In the genomic region with DNA sequence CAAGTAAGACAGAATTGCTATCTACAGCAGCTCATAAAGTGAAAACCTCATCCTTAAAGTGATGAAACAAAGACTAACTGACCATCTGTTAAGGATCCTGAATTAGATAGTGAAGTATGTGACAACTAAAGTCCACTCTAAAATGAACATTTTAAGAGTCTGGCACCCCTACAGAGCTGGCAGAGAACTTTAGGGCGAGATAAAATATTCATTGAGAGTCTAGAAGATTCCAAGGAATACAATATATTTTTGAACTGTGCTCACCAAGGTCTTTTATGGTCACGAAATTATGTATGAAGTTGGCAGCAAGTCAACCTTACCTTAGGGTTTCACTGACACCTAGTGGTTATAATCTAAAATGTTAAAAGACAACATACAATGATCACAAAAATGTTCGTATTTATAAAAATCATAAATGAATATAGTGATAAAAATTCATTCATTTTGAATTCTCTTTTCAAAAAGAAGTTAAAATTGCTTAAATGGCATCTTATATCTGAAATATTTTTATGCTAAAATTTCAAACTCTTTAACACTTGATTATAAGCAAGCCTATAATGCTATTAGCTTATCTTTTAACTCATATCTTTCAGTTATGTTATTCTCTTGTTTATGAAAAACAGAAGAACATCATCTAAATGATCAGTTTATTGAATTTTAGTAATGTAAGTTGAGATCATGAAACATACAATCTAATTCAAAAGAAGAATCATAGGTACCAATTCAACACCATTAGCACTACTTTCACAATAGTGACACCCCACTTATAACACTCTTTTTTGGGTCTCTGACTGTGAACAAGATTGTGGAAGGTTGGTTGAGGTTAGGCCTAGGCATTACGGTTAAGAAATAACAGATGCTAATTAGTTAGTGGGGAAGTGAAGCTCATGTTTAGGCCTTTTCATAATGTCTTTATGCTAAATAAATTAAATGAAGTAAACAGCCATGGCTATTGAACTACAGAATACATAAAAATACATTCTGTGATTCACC, we compare ENCODE assay signal across 1 cellular context.
TF ChIP-seq lines count a peak whose summit lies in the region.

No MANE protein-coding gene starts in this region.

TF ChIP-seq in HCT116, 20 proteins besides CTCF, POLR2A, EP300 and RAD21 (continued from another document):
- TF ChIP-seq YY1 (IDR thresholded peaks at IDR 0.05; ENCODE audit: extremely low read depth, insufficient replicate concordance, low read depth, low read length), result no peak
- TF ChIP-seq, protein P1, sequence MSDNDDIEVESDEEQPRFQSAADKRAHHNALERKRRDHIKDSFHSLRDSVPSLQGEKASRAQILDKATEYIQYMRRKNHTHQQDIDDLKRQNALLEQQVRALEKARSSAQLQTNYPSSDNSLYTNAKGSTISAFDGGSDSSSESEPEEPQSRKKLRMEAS (IDR thresholded peaks at IDR 0.05), result no peak
- no peak for TF ChIP-seq SP1 (IDR thresholded peaks at IDR 0.05; ENCODE audit: low read depth)
- TF ChIP-seq, protein P2, sequence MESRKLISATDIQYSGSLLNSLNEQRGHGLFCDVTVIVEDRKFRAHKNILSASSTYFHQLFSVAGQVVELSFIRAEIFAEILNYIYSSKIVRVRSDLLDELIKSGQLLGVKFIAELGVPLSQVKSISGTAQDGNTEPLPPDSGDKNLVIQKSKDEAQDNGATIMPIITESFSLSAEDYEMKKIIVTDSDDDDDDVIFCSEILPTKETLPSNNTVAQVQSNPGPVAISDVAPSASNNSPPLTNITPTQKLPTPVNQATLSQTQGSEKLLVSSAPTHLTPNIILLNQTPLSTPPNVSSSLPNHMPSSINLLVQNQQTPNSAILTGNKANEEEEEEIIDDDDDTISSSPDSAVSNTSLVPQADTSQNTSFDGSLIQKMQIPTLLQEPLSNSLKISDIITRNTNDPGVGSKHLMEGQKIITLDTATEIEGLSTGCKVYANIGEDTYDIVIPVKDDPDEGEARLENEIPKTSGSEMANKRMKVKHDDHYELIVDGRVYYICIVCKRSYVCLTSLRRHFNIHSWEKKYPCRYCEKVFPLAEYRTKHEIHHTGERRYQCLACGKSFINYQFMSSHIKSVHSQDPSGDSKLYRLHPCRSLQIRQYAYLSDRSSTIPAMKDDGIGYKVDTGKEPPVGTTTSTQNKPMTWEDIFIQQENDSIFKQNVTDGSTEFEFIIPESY (IDR thresholded peaks at IDR 0.05; ENCODE audit: extremely low read depth, insufficient replicate concordance, low read length), result no peak
- TF ChIP-seq CBX3 (IDR thresholded peaks at IDR 0.05; ENCODE audit: low read depth), result no peak
- TF ChIP-seq ZNF274 (IDR thresholded peaks at IDR 0.05; ENCODE audit: low read depth, low read length), result no peak
